In genomic region chr12:124852911-124853441, GRCh38 we compare ENCODE assay signal across 18 cellular contexts. TPM values are rescaled to one million over a fixed set of nuclear protein-coding genes. Genes with fewer than 3 reads are reported as not detected.
DNase-seq lines count a peak whose midpoint lies in the region; ATAC-seq and TF ChIP-seq lines count a peak whose summit lies in the region.
"Had no signal": no experiment of that assay in that cellular context is flagged by ENCODE, and none has a peak within 500 bp of the region (broad histone marks: within the 10 kb centered on the region; RNA-seq: fewer than 3 reads in every experiment).

No MANE protein-coding gene starts in this region.

- H3K36me3 Mint-ChIP-seq in MCF 10A (ENCODE audit: insufficient read depth, unreplicated experiment), result peaks cover 31% of the 10 kb centered on the region

- no peak overlapping the region for H3K9ac ChIP-seq in mammary epithelial cell (ENCODE audit: insufficient read depth, low read length)

- H3K79me2 ChIP-seq in mammary epithelial cell (ENCODE audit: insufficient read depth, low read length), result peaks cover 87% of the 10 kb centered on the region

- H3K27ac Mint-ChIP-seq in MCF 10A (ENCODE audit: low read depth, unreplicated experiment), result peak overlapping the region; percentile 64
- H3K27ac Mint-ChIP-seq: activated B cell treated with CpG ODN at 0.5 μM for 24 hours had no signal

- in situ Hi-C loops in mammary epithelial cell (cut with MboI; ENCODE audit: low sequenced_read_pairs in 2 of 2) (no loop called here), transverse colon (cut with MboI; ENCODE audit: low pct_ligation_motif_present in 1 of 4, low pct_unique_long_range_greater_than_20kb in 1 of 4, low sequenced_read_pairs in 3 of 4) (no loop called here)

- no peak overlapping the region for H3K27ac ChIP-seq in mammary epithelial cell (ENCODE audit: insufficient read depth, low read depth, low read length)
- H3K27ac ChIP-seq in adrenal gland, result peak overlapping the region; percentile 34 to 93 (median 84)
- peak overlapping the region; percentile 73 for H3K27ac ChIP-seq in lower lobe of right lung
- peak overlapping the region; percentile 23 to 59 (median 36) for H3K27ac ChIP-seq in transverse colon

- H3K27me3 Mint-ChIP-seq in MCF 10A (ENCODE audit: insufficient read depth, unreplicated experiment), result no peaks in the 10 kb centered on the region
- H3K27me3 Mint-ChIP-seq: activated B cell treated with CpG ODN at 0.5 μM for 24 hours; stimulated activated naive CD8-positive, alpha-beta T cell treated with anti-CD3 and anti-CD28 coated beads, Interleukin-15, amount 100 ng/mL, for 72 hours had no signal

- CTCF ChIA-PET in MCF 10A (lab: Yijun Ruan, JAX), result no interaction called here
- CTCF ChIA-PET in mammary epithelial cell (lab: Charles Lee; ENCODE audit: low non-redundant PET), result no interaction called here

- TF ChIP-seq CTCF in MCF 10A (IDR thresholded peaks at IDR 0.05; ENCODE audit: unreplicated experiment), result no peak
- TF ChIP-seq CTCF in mammary epithelial cell (conservative IDR thresholded peaks at IDR 0.05 in 1 of 2, IDR thresholded peaks at IDR 0.05 in 1 of 2; ENCODE audit: extremely low read depth in 1 of 2, insufficient read depth in 1 of 2, low read depth in 1 of 2, low read length in 2 of 2), result no peak
- TF ChIP-seq CTCF in adrenal gland (IDR thresholded peaks at IDR 0.05), result no peak
- TF ChIP-seq CTCF in lower lobe of right lung (IDR thresholded peaks at IDR 0.05), result no peak
- TF ChIP-seq CTCF in transverse colon (IDR thresholded peaks at IDR 0.05), result no peak
- no peak for TF ChIP-seq CTCF in GM10266 (IDR thresholded peaks at IDR 0.05; ENCODE audit: control insufficient read depth, insufficient read depth, low read depth, missing control alignments)

- peaks cover 30% of the 10 kb centered on the region for H3K4me1 Mint-ChIP-seq in MCF 10A (ENCODE audit: insufficient read depth, unreplicated experiment)

- DNase-seq in MCF 10A (ENCODE audit: unreplicated experiment) (no peak), mammary epithelial cell (no peak), adrenal gland (peak in 1 of 7 donors; percentile 50), lower lobe of right lung (no peak), transverse colon (no peak), NCI-H69 (lab: John Stamatoyannopoulos, UW) (no peak), left colon (no peak), GM10266 (ENCODE audit: extremely low spot score) (no peak)
- DNase-seq: activated B cell treated with CpG ODN at 0.5 μM for 24 hours; activated naive CD4-positive, alpha-beta T cell; CD8-positive, alpha-beta memory T cell; mesendoderm; NCI-H1417 treated with DMSO at 0.1 percent for 48 hours; stimulated activated CD4-positive, alpha-beta T cell treated with anti-CD3 and anti-CD28 coated beads, Interleukin-12 subunit alpha, Interleukin-12 subunit beta, amount 100 ng/mL, for 4 hours; stimulated activated naive CD8-positive, alpha-beta T cell treated with anti-CD3 and anti-CD28 coated beads, Interleukin-15, amount 100 ng/mL, for 72 hours; SW 1271 had no signal

- 56% methylated on average over 9 of the region's 11 CpGs for WGBS in mammary epithelial cell (ENCODE audit: low coverage, missing lambda C conversion rate)
- WGBS in adrenal gland, 4 donors, result 42 to 57% (median 51%) methylated on average over 11 of the region's 11 CpGs
- WGBS in transverse colon (ENCODE audit: low coverage in 1 of 2), 2 donors, result 88 to 100% methylated on average over 1 to 11 of the region's 11 CpGs

- no peaks in the 10 kb centered on the region for H4K20me1 ChIP-seq in mammary epithelial cell (ENCODE audit: insufficient read depth, low read length)

- no peak overlapping the region for H3K4me2 ChIP-seq in mammary epithelial cell (ENCODE audit: insufficient read depth, low read depth, low read length)

- ATAC-seq in lower lobe of right lung, result no peak
- ATAC-seq in left colon, result no peak
- ATAC-seq: HCT116, K562 had no signal

- H3K36me3 ChIP-seq in mammary epithelial cell (ENCODE audit: insufficient read depth, low read length), result peaks cover 10% of the 10 kb centered on the region
- H3K36me3 ChIP-seq in adrenal gland (replicated peaks in 1 of 2), result no peaks in the 10 kb centered on the region
- no peaks in the 10 kb centered on the region for H3K36me3 ChIP-seq in lower lobe of right lung
- no peaks in the 10 kb centered on the region for H3K36me3 ChIP-seq in transverse colon

- H3K4me1 ChIP-seq in mammary epithelial cell (ENCODE audit: insufficient read depth, low read length) (peaks cover 5% of the 10 kb centered on the region), adrenal gland (replicated peaks in 1 of 2) (peaks cover 83 to 95% of the 10 kb centered on the region in 2 donors), lower lobe of right lung (peaks cover 45% of the 10 kb centered on the region), transverse colon (peaks cover 6 to 37% (median 15%) of the 10 kb centered on the region in 4 donors)

- TF ChIP-seq POLR2A in adrenal gland (IDR thresholded peaks at IDR 0.05) (no peak), transverse colon (IDR thresholded peaks at IDR 0.05) (no peak)

- dilution Hi-C loops in mammary epithelial cell (cut with HindIII; ENCODE audit: low sequenced_read_pairs), result loop anchor here (10.0 kb wide), 1 partner anchor 208 kb away; no protein-coding TSS in a partner anchor

- H3K4me3 Mint-ChIP-seq in MCF 10A (ENCODE audit: unreplicated experiment), result no peak overlapping the region
- H3K4me3 Mint-ChIP-seq: activated B cell treated with CpG ODN at 0.5 μM for 24 hours; CD8-positive, alpha-beta memory T cell; stimulated activated naive CD8-positive, alpha-beta T cell treated with anti-CD3 and anti-CD28 coated beads, Interleukin-15, amount 100 ng/mL, for 72 hours had no signal

- H3K9me3 Mint-ChIP-seq in MCF 10A (ENCODE audit: unreplicated experiment), result no peaks in the 10 kb centered on the region
- H3K9me3 Mint-ChIP-seq: activated B cell treated with CpG ODN at 0.5 μM for 24 hours; CD8-positive, alpha-beta memory T cell; stimulated activated naive CD8-positive, alpha-beta T cell treated with anti-CD3 and anti-CD28 coated beads, Interleukin-15, amount 100 ng/mL, for 72 hours had no signal

- H3K4me3 ChIP-seq in mammary epithelial cell (replicated peaks in 1 of 3; ENCODE audit: insufficient read depth in 1 of 3, low read depth in 2 of 3, low read length in 3 of 3), result no peak overlapping the region
- no peak overlapping the region for H3K4me3 ChIP-seq in adrenal gland
- no peak overlapping the region for H3K4me3 ChIP-seq in lower lobe of right lung
- no peak overlapping the region for H3K4me3 ChIP-seq in transverse colon
- H3K4me3 ChIP-seq: K562 had no signal

- POLR2A ChIA-PET in MCF 10A (lab: Yijun Ruan, JAX), result interaction anchor here (0.6 to 1.1 kb wide), 5 partner anchors 10 to 110 kb away, joined by 4 to 7 read pairs (median 4); partner anchors contain the start of gene UBC

- BruUV-seq in MCF 10A (replicated peaks; lab: Mats Ljungman, UMichigan) (no TSS peak), mammary epithelial cell (replicated peaks; lab: Mats Ljungman, UMichigan) (no TSS peak)

- intact Hi-C loops in MCF 10A (cut with micrococcal nuclease), result no loop called here
- intact Hi-C loops in mammary epithelial cell (cut with micrococcal nuclease), result no loop called here
- intact Hi-C loops in adrenal gland (cut with DNase I), result no loop called here
- intact Hi-C loops in lower lobe of right lung (cut with DNase I), result no loop called here
- intact Hi-C loops in transverse colon (cut with DNase I; ENCODE audit: low total_unique reads), result no loop called here
- intact Hi-C loops in left colon (cut with DNase I, micrococcal nuclease), result no loop called here

- no peak for TF ChIP-seq EP300 in transverse colon (IDR thresholded peaks at IDR 0.05; ENCODE audit: low read depth)

- H3K27me3 ChIP-seq in mammary epithelial cell (ENCODE audit: insufficient read depth, low read length) (no peaks in the 10 kb centered on the region), adrenal gland (no peaks in the 10 kb centered on the region), lower lobe of right lung (ENCODE audit: low read depth) (no peaks in the 10 kb centered on the region), transverse colon (no peaks in the 10 kb centered on the region)

- no peak overlapping the region for H2AFZ ChIP-seq in mammary epithelial cell (ENCODE audit: low read depth, low read length)

- H3K9me3 ChIP-seq in mammary epithelial cell (replicated peaks; ENCODE audit: insufficient read depth, low read length) (no peaks in the 10 kb centered on the region), adrenal gland (replicated peaks in 1 of 3) (no peaks in the 10 kb centered on the region), lower lobe of right lung (no peaks in the 10 kb centered on the region), transverse colon (no peaks in the 10 kb centered on the region)

RNA-seq across cellular contexts. Expression of gene SCARB1, which starts 10.7 kb away (rescaled TPM):
- total RNA-seq in MCF 10A (2022) (48.2 and 71.0 TPM in 2 replicates), mammary epithelial cell (10 to 100 TPM; 44.8 to 60.9 TPM), adrenal gland (1,000 to 10,000 TPM in 5 of 8 donors, 100 to 1,000 TPM in 3; 646 to 8,580 (median 1,325) TPM), lower lobe of right lung (24.0 TPM), transverse colon (100 to 1,000 TPM in 1 of 4 donors, 10 to 100 TPM in 3; 33.7 to 252 (median 43.6) TPM), left colon (10 to 100 TPM; 39.1 to 66.1 TPM)
- polyA plus RNA-seq in mammary epithelial cell (122 TPM), adrenal gland (1,000 to 10,000 TPM in 2 of 3 donors, 100 to 1,000 TPM in 1; 213 to 5,784 (median 1,664) TPM)
- polyA minus RNA-seq in mammary epithelial cell, result 117 TPM
